ENCODE assay signal across 15 cellular contexts in genomic region chr3:106814231-106814630, GRCh38.
DNase-seq lines count a peak whose midpoint lies in the region; ATAC-seq and TF ChIP-seq lines count a peak whose summit lies in the region.
"Had no signal": no experiment of that assay in that cellular context is flagged by ENCODE, and none has a peak within 500 bp of the region (broad histone marks: within the 10 kb centered on the region; RNA-seq: fewer than 3 reads in every experiment).

No MANE protein-coding gene starts in this region.

- 64 to 82% (median 73%) methylated on average over 1 of the region's 1 CpG for WGBS in ovary, 3 donors

- no peak overlapping the region for H3K4me2 ChIP-seq in DND-41 (ENCODE audit: insufficient read depth, low read length)

- no peak for TF ChIP-seq POLR2A in ovary (IDR thresholded peaks at IDR 0.05)

- peaks cover under 1% of the 10 kb centered on the region for H3K27me3 Mint-ChIP-seq in glutamatergic neuron (ENCODE audit: unreplicated experiment)
- no peaks in the 10 kb centered on the region for H3K27me3 Mint-ChIP-seq in activated CD8-positive, alpha-beta T cell treated with anti-CD3 and anti-CD28 coated beads for 36 hours

- no peak for TF ChIP-seq EP300 in ovary (IDR thresholded peaks at IDR 0.05)

- H3K9ac ChIP-seq in DND-41 (ENCODE audit: low read depth, low read length): no peak overlapping the region

- DNase-seq in DND-41 (no peak), NCI-H1694 treated with DMSO at 0.1 percent for 48 hours (lab: John Stamatoyannopoulos, UW) (peak; percentile 89), glutamatergic neuron (peak; percentile 13), ovary (peak in 4 of 5 donors; percentile 25 to 54 (median 46)), NCI-H524 treated with DMSO at 0.1 percent for 48 hours (lab: John Stamatoyannopoulos, UW) (no peak), SKM-1 (lab: John Stamatoyannopoulos, UW; ENCODE audit: unreplicated experiment) (no peak)
- no peak for DNase-seq in activated CD8-positive, alpha-beta T cell treated with anti-CD3 and anti-CD28 coated beads for 36 hours
- DNase-seq: activated naive CD4-positive, alpha-beta T cell treated with anti-CD3 and anti-CD28 coated beads for 36 hours; NCI-H526; stimulated activated CD4-positive, alpha-beta T cell treated with anti-CD3 and anti-CD28 coated beads, Interleukin-15, amount 100 ng/mL, for 24 hours had no signal

- H2AFZ ChIP-seq in DND-41 (ENCODE audit: low read depth, low read length): no peak overlapping the region

- H3K27me3 ChIP-seq in DND-41 (ENCODE audit: insufficient read depth, low read length, poor library complexity) (no peaks in the 10 kb centered on the region), ovary (no peaks in the 10 kb centered on the region)
- H3K27me3 ChIP-seq: body of pancreas, tibial nerve had no signal

- H3K4me3 ChIP-seq in DND-41 (ENCODE audit: low read depth in 1 of 2, low read length in 2 of 2) (no peak overlapping the region), ovary (no peak overlapping the region)
- H3K4me3 ChIP-seq: body of pancreas, tibial nerve had no signal

- H3K4me1 Mint-ChIP-seq in glutamatergic neuron (ENCODE audit: low read depth, unreplicated experiment): peaks cover 16% of the 10 kb centered on the region
- H3K4me1 Mint-ChIP-seq in activated CD8-positive, alpha-beta T cell treated with anti-CD3 and anti-CD28 coated beads for 36 hours (ENCODE audit: low read depth): no peaks in the 10 kb centered on the region
- H3K4me1 Mint-ChIP-seq: CD14-positive monocyte had no signal

- POLR2A ChIA-PET in activated CD8-positive, alpha-beta T cell treated with anti-CD3 and anti-CD28 coated beads for 36 hours (lab: Charles Lee): no interaction called here

- intact Hi-C loops in ovary (cut with DNase I): no loop called here
- intact Hi-C loops in activated CD8-positive, alpha-beta T cell treated with anti-CD3 and anti-CD28 coated beads for 36 hours (cut with micrococcal nuclease): no loop called here

- H3K4me1 ChIP-seq in DND-41 (ENCODE audit: insufficient read depth, low read length) (peaks cover 5% of the 10 kb centered on the region; the same call in 1 of the 2 replicates), ovary (ENCODE audit: insufficient read depth) (peaks cover 10% of the 10 kb centered on the region)
- H3K4me1 ChIP-seq: body of pancreas had no signal

- H3K36me3 ChIP-seq in DND-41 (ENCODE audit: insufficient read depth, low read length): no peaks in the 10 kb centered on the region
- H3K36me3 ChIP-seq in ovary: no peaks in the 10 kb centered on the region
- H3K36me3 ChIP-seq: tibial nerve had no signal

- no peaks in the 10 kb centered on the region for H4K20me1 ChIP-seq in DND-41 (ENCODE audit: insufficient read depth, low read length)

- H3K9me3 ChIP-seq in DND-41 (ENCODE audit: insufficient read depth, low read length, severe bottlenecking) (no peaks in the 10 kb centered on the region), ovary (no peaks in the 10 kb centered on the region)
- H3K9me3 ChIP-seq: body of pancreas, tibial nerve had no signal

- no peak overlapping the region for H3K4me3 Mint-ChIP-seq in glutamatergic neuron (ENCODE audit: unreplicated experiment)
- H3K4me3 Mint-ChIP-seq in activated CD8-positive, alpha-beta T cell treated with anti-CD3 and anti-CD28 coated beads for 36 hours: no peak overlapping the region
- H3K4me3 Mint-ChIP-seq: activated naive CD4-positive, alpha-beta T cell treated with anti-CD3 and anti-CD28 coated beads for 36 hours; CD14-positive monocyte; mesothelial cell of epicardium had no signal

- H3K36me3 Mint-ChIP-seq in glutamatergic neuron (ENCODE audit: unreplicated experiment): no peaks in the 10 kb centered on the region
- H3K36me3 Mint-ChIP-seq in activated CD8-positive, alpha-beta T cell treated with anti-CD3 and anti-CD28 coated beads for 36 hours (ENCODE audit: low read depth): no peaks in the 10 kb centered on the region
- H3K36me3 Mint-ChIP-seq: CD14-positive monocyte, mesothelial cell of epicardium had no signal

- TF ChIP-seq CTCF in DND-41 (IDR thresholded peaks at IDR 0.05; ENCODE audit: borderline replicate concordance, extremely low read depth, low read length, poor library complexity, severe bottlenecking) (no peak), glutamatergic neuron (IDR thresholded peaks at IDR 0.05; ENCODE audit: partially characterized antibody, unreplicated experiment) (no peak), ovary (IDR thresholded peaks at IDR 0.05) (no peak)
- no peak for TF ChIP-seq CTCF in activated CD8-positive, alpha-beta T cell treated with anti-CD3 and anti-CD28 coated beads for 36 hours (IDR thresholded peaks at IDR 0.05)

- no peak overlapping the region for H3K27ac Mint-ChIP-seq in glutamatergic neuron (ENCODE audit: unreplicated experiment)
- no peak overlapping the region for H3K27ac Mint-ChIP-seq in activated CD8-positive, alpha-beta T cell treated with anti-CD3 and anti-CD28 coated beads for 36 hours
- H3K27ac Mint-ChIP-seq: activated naive CD4-positive, alpha-beta T cell treated with anti-CD3 and anti-CD28 coated beads for 36 hours; CD14-positive monocyte; mesothelial cell of epicardium had no signal

- no peaks in the 10 kb centered on the region for H3K79me2 ChIP-seq in DND-41 (ENCODE audit: insufficient read depth, low read length)

- no peak overlapping the region for H3K27ac ChIP-seq in DND-41 (ENCODE audit: low read length)
- H3K27ac ChIP-seq in ovary: no peak overlapping the region
- H3K27ac ChIP-seq: body of pancreas had no signal

- ATAC-seq in DND-41 (ENCODE audit: insufficient read depth, low read depth) (peak; percentile 33; the same call in 1 of the 3 replicates), HG03108 (IDR thresholded peaks at IDR 0.05; ENCODE audit: unreplicated experiment) (no peak)
- no peak for ATAC-seq in activated CD8-positive, alpha-beta T cell treated with anti-CD3 and anti-CD28 coated beads for 36 hours
- ATAC-seq: body of pancreas had no signal

- H3K9me3 Mint-ChIP-seq in glutamatergic neuron (ENCODE audit: unreplicated experiment): peaks cover 1% of the 10 kb centered on the region
- no peaks in the 10 kb centered on the region for H3K9me3 Mint-ChIP-seq in activated CD8-positive, alpha-beta T cell treated with anti-CD3 and anti-CD28 coated beads for 36 hours
- H3K9me3 Mint-ChIP-seq: activated naive CD4-positive, alpha-beta T cell treated with anti-CD3 and anti-CD28 coated beads for 36 hours; mesothelial cell of epicardium had no signal

- CTCF ChIA-PET in activated CD8-positive, alpha-beta T cell treated with anti-CD3 and anti-CD28 coated beads for 36 hours (lab: Charles Lee): no interaction called here

Comparison
In these comparisons a context has a peak if more than half of its experiments do, and no peak if none do; other contexts are left out.
1. DNase-seq: peak in NCI-H1694 treated with DMSO at 0.1 percent for 48 hours (single experiment), glutamatergic neuron (single experiment) and ovary (4 of 5); none in DND-41 (single experiment), activated CD8-positive, alpha-beta T cell treated with anti-CD3 and anti-CD28 coated beads for 36 hours (single experiment), NCI-H524 treated with DMSO at 0.1 percent for 48 hours (single experiment) and SKM-1 (single experiment).